Comparison of ENCODE assay signal across 1 cellular context in genomic region chr1:16690971-16691682, GRCh38. TPM values are rescaled to one million over a fixed set of nuclear protein-coding genes. Genes with fewer than 3 reads are reported as not detected.
"Had no signal": no experiment of that assay in that cellular context is flagged by ENCODE, and none has a peak within 500 bp of the region (broad histone marks: within the 10 kb centered on the region; RNA-seq: fewer than 3 reads in every experiment).

No MANE protein-coding gene starts in this region.

RNA-seq across cellular contexts. Expression of gene RNU1-3, which starts 24.4 kb away (rescaled TPM):
- total RNA-seq: M059J had no signal

RNA-seq across cellular contexts. Expression of gene RNU1-4, which starts 49.2 kb away (rescaled TPM):
- total RNA-seq: M059J had no signal
